ENCODE assay signal across 14 cellular contexts in the genomic region with DNA sequence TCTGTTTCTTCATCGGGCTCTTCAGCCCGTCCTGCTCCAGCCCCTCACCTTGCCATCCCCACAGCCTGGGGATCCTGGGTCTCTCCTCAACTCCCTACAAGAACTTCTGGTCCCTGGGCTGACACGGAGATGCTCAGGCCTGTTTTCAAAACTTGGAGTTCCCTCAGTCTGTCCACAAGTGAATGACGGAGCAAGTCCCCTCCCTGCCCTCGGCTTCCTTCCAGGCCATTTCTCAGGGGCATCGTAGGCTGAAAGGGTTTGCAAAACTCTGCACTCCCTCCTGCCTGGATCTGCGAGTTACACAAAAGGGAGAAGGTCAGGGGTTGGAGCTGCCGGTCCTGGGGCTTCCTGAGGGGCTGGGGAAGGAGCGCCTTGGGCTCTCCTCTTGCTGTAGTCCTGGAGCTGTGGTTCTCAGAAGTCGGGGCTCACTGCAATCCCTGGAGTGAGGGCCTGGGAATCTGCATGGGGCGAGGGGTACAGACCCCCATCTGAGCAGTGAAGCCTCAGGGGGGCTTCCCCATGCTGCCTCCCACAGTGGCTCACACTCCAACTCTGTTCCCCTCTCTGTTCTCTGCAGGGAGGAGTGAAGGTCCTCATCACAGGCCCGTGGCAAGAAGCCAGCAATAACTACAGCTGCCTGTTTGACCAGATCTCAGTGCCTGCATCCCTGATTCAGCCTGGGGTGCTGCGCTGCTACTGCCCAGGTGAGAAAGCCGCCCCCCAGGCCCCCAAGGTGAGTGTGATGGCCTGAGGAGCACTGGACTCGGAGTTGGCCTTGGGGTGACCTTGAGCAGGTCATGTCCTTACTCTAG.
DNase-seq lines count a peak whose midpoint lies in the region; ATAC-seq, FAIRE-seq and TF ChIP-seq lines count a peak whose summit lies in the region.
"Had no signal": no experiment of that assay in that cellular context is flagged by ENCODE, and none has a peak within 500 bp of the region (broad histone marks: within the 10 kb centered on the region; RNA-seq: fewer than 3 reads in every experiment).

No MANE protein-coding gene starts in this region.

- H3K27me3 Mint-ChIP-seq in GM23338 (ENCODE audit: insufficient read depth, low read depth, poor library complexity), result peaks cover 16% of the 10 kb centered on the region
- H3K27me3 Mint-ChIP-seq: activated naive CD4-positive, alpha-beta T cell treated with anti-CD3 and anti-CD28 coated beads, Interleukin-2, amount 50 U/mL, for 24 hours had no signal

- H2AK5ac ChIP-seq in mesendoderm (ENCODE audit: low read length), result no peak overlapping the region

- no peak overlapping the region for H4K5ac ChIP-seq in mesendoderm (ENCODE audit: low read length)

- no peak for TF ChIP-seq RAD21 in A549 (conservative IDR thresholded peaks at IDR 0.05 in 1 of 2, IDR thresholded peaks at IDR 0.05 in 1 of 2)

- no peaks in the 10 kb centered on the region for H3K9me3 Mint-ChIP-seq in GM23338
- H3K9me3 Mint-ChIP-seq: activated naive CD4-positive, alpha-beta T cell treated with anti-CD3 and anti-CD28 coated beads, Interleukin-2, amount 50 U/mL, for 24 hours had no signal

- H3K36me3 Mint-ChIP-seq in GM23338 (ENCODE audit: low read depth), result no peaks in the 10 kb centered on the region; the same call in 2 of the 3 replicates
- H3K36me3 Mint-ChIP-seq: activated naive CD4-positive, alpha-beta T cell treated with anti-CD3 and anti-CD28 coated beads, Interleukin-2, amount 50 U/mL, for 24 hours had no signal

- H3K9me3 ChIP-seq in A549, result no peaks in the 10 kb centered on the region
- no peaks in the 10 kb centered on the region for H3K9me3 ChIP-seq in ectodermal cell (ENCODE audit: control insufficient read depth, low read length)
- H3K9me3 ChIP-seq in PC-3 (ENCODE audit: low read length), result no peaks in the 10 kb centered on the region
- no peaks in the 10 kb centered on the region for H3K9me3 ChIP-seq in hepatocyte (ENCODE audit: low read depth)

- no peaks in the 10 kb centered on the region for H4K20me1 ChIP-seq in GM23338 (replicated peaks; ENCODE audit: insufficient read depth)
- H4K20me1 ChIP-seq in PC-3 (ENCODE audit: low read length), result no peaks in the 10 kb centered on the region
- H4K20me1 ChIP-seq in hepatocyte (ENCODE audit: insufficient read depth, poor library complexity, severe bottlenecking), result no peaks in the 10 kb centered on the region

- no peak overlapping the region for H3K4ac ChIP-seq in mesendoderm (ENCODE audit: low read depth, low read length)

- H2BK120ac ChIP-seq in mesendoderm (ENCODE audit: low read depth, low read length), result no peak overlapping the region

- H3K36me3 ChIP-seq in GM23338 (ENCODE audit: insufficient read depth) (no peaks in the 10 kb centered on the region), ectodermal cell (ENCODE audit: control insufficient read depth, insufficient read depth, low read length) (no peaks in the 10 kb centered on the region), mesendoderm (ENCODE audit: control insufficient read depth, insufficient read depth, low read length) (no peaks in the 10 kb centered on the region), PC-3 (ENCODE audit: low read depth, low read length) (no peaks in the 10 kb centered on the region), hepatocyte (replicated peaks; ENCODE audit: insufficient read depth, low read depth) (no peaks in the 10 kb centered on the region)
- H3K36me3 ChIP-seq: WERI-Rb-1 had no signal

- 0 out of 3 replicates have a peak, but pooled peaks cover 3% of the 10 kb centered on the region for H3K4me1 ChIP-seq in A549
- peaks cover 10% of the 10 kb centered on the region for H3K4me1 ChIP-seq in GM23338 (ENCODE audit: insufficient read depth)
- peaks cover 36% of the 10 kb centered on the region for H3K4me1 ChIP-seq in ectodermal cell (ENCODE audit: control insufficient read depth, insufficient read depth, low read length)
- H3K4me1 ChIP-seq in mesendoderm (ENCODE audit: control insufficient read depth, low read depth, low read length), result peaks cover 2% of the 10 kb centered on the region
- no peaks in the 10 kb centered on the region for H3K4me1 ChIP-seq in PC-3 (ENCODE audit: insufficient read depth, low read length)
- peaks cover 4% of the 10 kb centered on the region for H3K4me1 ChIP-seq in hepatocyte (ENCODE audit: insufficient read depth)

- no peak for ATAC-seq in A549
- peak; percentile 10 for ATAC-seq in GM23338
- no peak for ATAC-seq in GM19395 (IDR thresholded peaks at IDR 0.05; ENCODE audit: unreplicated experiment)
- ATAC-seq in PC-3, result no peak

- peak overlapping the region; percentile 66 for H3K56ac ChIP-seq in mesendoderm (ENCODE audit: low read length)

- BruUV-seq in PC-3 (replicated peaks; lab: Mats Ljungman, UMichigan), result no TSS peak

- H2AFZ ChIP-seq in GM23338 (peak overlapping the region; percentile 96), PC-3 (ENCODE audit: low read length) (no peak overlapping the region), hepatocyte (no peak overlapping the region)

- no peaks in the 10 kb centered on the region for H3K9me2 ChIP-seq in GM23338 (ENCODE audit: insufficient read depth)
- H3K9me2 ChIP-seq in PC-3 (replicated peaks; ENCODE audit: low read length), result no peaks in the 10 kb centered on the region
- no peaks in the 10 kb centered on the region for H3K9me2 ChIP-seq in hepatocyte (replicated peaks; ENCODE audit: insufficient read depth)

- no peak overlapping the region for H3K27ac ChIP-seq in A549
- no peak overlapping the region for H3K27ac ChIP-seq in GM23338 (ENCODE audit: low read depth)
- H3K27ac ChIP-seq in ectodermal cell (ENCODE audit: insufficient read depth, low read depth, low read length, poor library complexity, severe bottlenecking), result peak overlapping the region; percentile 27
- no peak overlapping the region for H3K27ac ChIP-seq in mesendoderm (ENCODE audit: low read depth, low read length)
- no peak overlapping the region for H3K27ac ChIP-seq in PC-3 (ENCODE audit: low read length)
- H3K27ac ChIP-seq in hepatocyte, result no peak overlapping the region
- H3K27ac ChIP-seq: SK-N-MC had no signal

- TF ChIP-seq CTCF in A549 (IDR thresholded peaks at IDR 0.05), result no peak
- TF ChIP-seq CTCF in GM23338 (conservative IDR thresholded peaks at IDR 0.05; ENCODE audit: low read depth in 2 of 2), result no peak
- no peak for TF ChIP-seq CTCF in PC-3 (conservative IDR thresholded peaks at IDR 0.05; ENCODE audit: low read depth, low read length)
- no peak for TF ChIP-seq CTCF in hepatocyte (IDR thresholded peaks at IDR 0.05; ENCODE audit: poor library complexity)

- H2BK15ac ChIP-seq in mesendoderm (replicated peaks; ENCODE audit: low read depth), result no peak overlapping the region

- no peak for TF ChIP-seq EP300 in A549 (IDR thresholded peaks at IDR 0.05)

- intact Hi-C loops in PC-3 (cut with micrococcal nuclease), result no loop called here

- no peak overlapping the region for H3K27ac Mint-ChIP-seq in GM23338
- H3K27ac Mint-ChIP-seq: activated naive CD4-positive, alpha-beta T cell treated with anti-CD3 and anti-CD28 coated beads, Interleukin-2, amount 50 U/mL, for 24 hours had no signal

- H4K8ac ChIP-seq in mesendoderm (ENCODE audit: low read depth, low read length), result no peak overlapping the region

- H3K4me1 Mint-ChIP-seq in GM23338, result peaks cover 18% of the 10 kb centered on the region
- H3K4me1 Mint-ChIP-seq: activated naive CD4-positive, alpha-beta T cell treated with anti-CD3 and anti-CD28 coated beads, Interleukin-2, amount 50 U/mL, for 24 hours had no signal

- H3K9ac ChIP-seq in mesendoderm (ENCODE audit: low read length) (no peak overlapping the region), PC-3 (ENCODE audit: low read length) (no peak overlapping the region)

- H2BK5ac ChIP-seq in mesendoderm (ENCODE audit: low read length), result no peak overlapping the region

- DNase-seq in A549 (ENCODE audit: low read depth in 1 of 2, low spot score in 1 of 2) (no peak), GM23338 (ENCODE audit: low spot score) (peak; percentile 28), mesendoderm (no peak), PC-3 (no peak), NCI-H510A treated with DMSO at 0.1 percent for 48 hours (lab: John Stamatoyannopoulos, UW) (no peak), hepatocyte (ENCODE audit: low spot score) (no peak)
- DNase-seq: DMS79 treated with DMSO at 0.1 percent for 48 hours, NCI-H2171, WERI-Rb-1 had no signal

- peak overlapping the region; percentile 94; the same call in 1 of the 3 replicates for H3K4me2 ChIP-seq in A549
- H3K4me2 ChIP-seq in GM23338, result peak overlapping the region; percentile 71
- no peak overlapping the region for H3K4me2 ChIP-seq in mesendoderm (ENCODE audit: low read length)
- H3K4me2 ChIP-seq in PC-3 (ENCODE audit: low read length), result no peak overlapping the region
- H3K4me2 ChIP-seq in hepatocyte, result no peak overlapping the region

- no peak for FAIRE-seq in A549 (lab: Jason Lieb, UNC)

- CTCF ChIA-PET in A549 (lab: Yijun Ruan, JAX) (interaction anchor here (0.6 to 7.9 kb wide), 13 partner anchors 10 to 626 kb away, joined by 3 to 410 read pairs (median 20); no protein-coding TSS in a partner anchor), PC-3 (lab: Charles Lee) (interaction anchor here (4.2 kb wide), 1 partner anchor 83 kb away, joined by 92 read pairs; no protein-coding TSS in a partner anchor)

- H3K4me3 Mint-ChIP-seq in GM23338, result peak overlapping the region; percentile 55
- H3K4me3 Mint-ChIP-seq: activated naive CD4-positive, alpha-beta T cell treated with anti-CD3 and anti-CD28 coated beads, Interleukin-2, amount 50 U/mL, for 24 hours had no signal

- H3K79me2 ChIP-seq in GM23338 (replicated peaks; ENCODE audit: insufficient read depth) (no peaks in the 10 kb centered on the region), mesendoderm (ENCODE audit: control insufficient read depth, insufficient read depth, low read length) (no peaks in the 10 kb centered on the region), PC-3 (ENCODE audit: low read length) (no peaks in the 10 kb centered on the region), hepatocyte (no peaks in the 10 kb centered on the region)

- H3F3A ChIP-seq in GM23338 (replicated peaks; ENCODE audit: low read depth) (no peaks in the 10 kb centered on the region), PC-3 (ENCODE audit: low read length, unreplicated experiment) (no peaks in the 10 kb centered on the region)

- POLR2A ChIA-PET in A549 (lab: Yijun Ruan, JAX), result no interaction called here
- POLR2A ChIA-PET in PC-3 (lab: Charles Lee; ENCODE audit: unreplicated experiment), result no interaction called here

- no peak overlapping the region for H3K18ac ChIP-seq in mesendoderm (ENCODE audit: low read length)

- H3K27me3 ChIP-seq in GM23338 (ENCODE audit: insufficient read depth), result no peaks in the 10 kb centered on the region
- H3K27me3 ChIP-seq in ectodermal cell (ENCODE audit: control insufficient read depth, insufficient read depth, low read length, poor library complexity, severe bottlenecking), result no peaks in the 10 kb centered on the region
- no peaks in the 10 kb centered on the region for H3K27me3 ChIP-seq in mesendoderm (ENCODE audit: insufficient read depth, low read length, poor library complexity)
- H3K27me3 ChIP-seq in PC-3 (ENCODE audit: low read length), result peaks cover 9% of the 10 kb centered on the region; the same call in 1 of the 2 replicates
- H3K27me3 ChIP-seq in hepatocyte, result no peaks in the 10 kb centered on the region

- no peak for TF ChIP-seq POLR2A in A549 (IDR thresholded peaks at IDR 0.05; ENCODE audit: low read length)

- H3K4me3 ChIP-seq in A549 (no peak overlapping the region), GM23338 (no peak overlapping the region), ectodermal cell (ENCODE audit: insufficient read depth, low read depth, low read length) (no peak overlapping the region), mesendoderm (ENCODE audit: low read length) (no peak overlapping the region), PC-3 (ENCODE audit: low read length) (no peak overlapping the region), hepatocyte (no peak overlapping the region)
- H3K4me3 ChIP-seq: lung, SK-N-MC had no signal

- no peaks in the 10 kb centered on the region for H3K79me1 ChIP-seq in mesendoderm (ENCODE audit: low read length)

- 72% methylated on average over 9 of the region's 15 CpGs for WGBS in A549 (ENCODE audit: missing lambda C conversion rate)
- WGBS in ectodermal cell, 2 experiments, result 52 to 53% methylated on average over 15 of the region's 15 CpGs
- no CpG with 5 or more reads among the region's 15 CpGs for WGBS in mesendoderm (ENCODE audit: extremely low coverage, insufficient coverage, low lambda C conversion rate)
- WGBS in hepatocyte (ENCODE audit: low lambda C conversion rate, missing lambda C conversion rate), result 78% methylated on average over 15 of the region's 15 CpGs

- no peak overlapping the region for H3K23ac ChIP-seq in mesendoderm (ENCODE audit: low read length)

Comparison
In these comparisons a context has a peak if more than half of its experiments do, and no peak if none do; other contexts are left out.
1. H3K4me2 ChIP-seq: peak in A549 (single experiment) and GM23338 (single experiment); none in mesendoderm (single experiment), PC-3 (single experiment) and hepatocyte (single experiment).